In the genomic region with DNA sequence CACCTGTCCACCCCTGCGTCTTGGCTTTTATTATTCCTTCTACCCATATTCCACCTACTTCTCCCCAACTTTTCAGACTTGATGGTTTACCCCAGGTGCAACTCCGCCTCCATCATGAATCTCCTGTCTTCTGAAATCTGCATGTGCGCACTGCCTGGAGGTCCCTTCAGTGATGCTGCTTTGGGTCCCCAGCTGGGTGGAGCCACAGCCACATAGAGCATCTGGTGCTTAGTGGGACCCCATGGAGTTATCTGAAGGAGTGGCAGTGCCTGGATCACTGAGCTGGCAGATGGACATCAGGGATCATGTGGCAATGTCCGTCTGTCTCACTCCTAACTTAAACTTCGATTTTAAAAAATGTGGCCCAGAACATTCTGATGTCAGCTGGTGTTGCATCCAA, we compare ENCODE assay signal across 16 cellular contexts. TPM values are rescaled to one million over a fixed set of nuclear protein-coding genes. Genes with fewer than 3 reads are reported as not detected.
DNase-seq lines count a peak whose midpoint lies in the region; TF ChIP-seq lines count a peak whose summit lies in the region.
"Had no signal": no experiment of that assay in that cellular context is flagged by ENCODE, and none has a peak within 500 bp of the region (broad histone marks: within the 10 kb centered on the region; RNA-seq: fewer than 3 reads in every experiment).

No MANE protein-coding gene starts in this region.

- H3K27ac ChIP-seq in WERI-Rb-1 (no peak overlapping the region), endodermal cell (ENCODE audit: low read depth, low read length) (no peak overlapping the region)

- H3K4me3 Mint-ChIP-seq in endodermal cell (no peak overlapping the region), osteocyte (ENCODE audit: unreplicated experiment) (no peak overlapping the region), type B pancreatic cell (no peak overlapping the region), CD14-positive monocyte (no peak overlapping the region)
- H3K4me3 Mint-ChIP-seq: CD4-positive, CD25-positive, alpha-beta regulatory T cell; CD8-positive, alpha-beta T cell; GM23338; H9 had no signal

- H3K36me3 Mint-ChIP-seq in endodermal cell (ENCODE audit: low read depth) (no peaks in the 10 kb centered on the region), osteocyte (ENCODE audit: unreplicated experiment) (no peaks in the 10 kb centered on the region), type B pancreatic cell (no peaks in the 10 kb centered on the region), CD14-positive monocyte (no peaks in the 10 kb centered on the region)
- H3K36me3 Mint-ChIP-seq: CD4-positive, CD25-positive, alpha-beta regulatory T cell; CD8-positive, alpha-beta T cell had no signal

- H3K27me3 Mint-ChIP-seq in endodermal cell (ENCODE audit: insufficient read depth) (peaks cover 1% of the 10 kb centered on the region), osteocyte (ENCODE audit: unreplicated experiment) (no peaks in the 10 kb centered on the region), type B pancreatic cell (peaks cover 36% of the 10 kb centered on the region), CD14-positive monocyte (ENCODE audit: low read depth in 3 of 3) (peaks cover 5 to 7% (median 6%) of the 10 kb centered on the region in 3 donors)

- TF ChIP-seq CTCF in WERI-Rb-1 (IDR thresholded peaks at IDR 0.05; ENCODE audit: low read depth, low read length) = no peak
- TF ChIP-seq CTCF in endodermal cell (conservative IDR thresholded peaks at IDR 0.05) = no peak
- TF ChIP-seq CTCF in osteocyte (IDR thresholded peaks at IDR 0.05) = no peak
- no peak for TF ChIP-seq CTCF in type B pancreatic cell (conservative IDR thresholded peaks at IDR 0.05)
- TF ChIP-seq CTCF in CD14-positive monocyte (IDR thresholded peaks at IDR 0.05) = no peak

- H3K27me3 ChIP-seq in WERI-Rb-1 (ENCODE audit: insufficient read depth, low read depth, severe bottlenecking) (no peaks in the 10 kb centered on the region), endodermal cell (ENCODE audit: control insufficient read depth, insufficient read depth, low read length, poor library complexity, severe bottlenecking) (peaks cover 5% of the 10 kb centered on the region)

- no peak overlapping the region for H3K4me3 ChIP-seq in WERI-Rb-1 (ENCODE audit: low read depth, low read length)
- no peak overlapping the region for H3K4me3 ChIP-seq in endodermal cell (ENCODE audit: low read length)
- H3K4me3 ChIP-seq: GM23338 had no signal

- H3K9me3 Mint-ChIP-seq in endodermal cell (no peaks in the 10 kb centered on the region), osteocyte (ENCODE audit: unreplicated experiment) (peaks cover 28% of the 10 kb centered on the region), type B pancreatic cell (no peaks in the 10 kb centered on the region), CD14-positive monocyte (peaks cover 0 to 2% (median 0%) of the 10 kb centered on the region in 7 donors)
- H3K9me3 Mint-ChIP-seq: CD8-positive, alpha-beta T cell; GM23338; H9 had no signal

- no peaks in the 10 kb centered on the region for H3K4me1 ChIP-seq in endodermal cell (ENCODE audit: control insufficient read depth, insufficient read depth, low read length)
- H3K4me1 ChIP-seq: Caco-2 had no signal

- H3K27ac Mint-ChIP-seq in endodermal cell (no peak overlapping the region), osteocyte (ENCODE audit: unreplicated experiment) (no peak overlapping the region), type B pancreatic cell (no peak overlapping the region), CD14-positive monocyte (no peak overlapping the region)
- H3K27ac Mint-ChIP-seq: CD4-positive, CD25-positive, alpha-beta regulatory T cell; CD8-positive, alpha-beta T cell; GM23338 had no signal

- intact Hi-C loops in CD14-positive monocyte (cut with micrococcal nuclease) = loop anchor here in 1 of 2 donors (1.0 kb wide), 1 partner anchor 15 kb away; no protein-coding TSS in a partner anchor

- H3K9me3 ChIP-seq in WERI-Rb-1 (ENCODE audit: severe bottlenecking) = no peaks in the 10 kb centered on the region
- H3K9me3 ChIP-seq in endodermal cell (ENCODE audit: control insufficient read depth, low read length) = no peaks in the 10 kb centered on the region
- H3K9me3 ChIP-seq: Caco-2 had no signal

- H3K36me3 ChIP-seq in WERI-Rb-1 = no peaks in the 10 kb centered on the region
- no peaks in the 10 kb centered on the region for H3K36me3 ChIP-seq in endodermal cell (ENCODE audit: control insufficient read depth, insufficient read depth, low read length)

- H3K9ac ChIP-seq in endodermal cell (ENCODE audit: extremely low read depth, low read length, poor library complexity, severe bottlenecking) = no peak overlapping the region

- H3K4me1 Mint-ChIP-seq in endodermal cell (no peaks in the 10 kb centered on the region), osteocyte (ENCODE audit: unreplicated experiment) (no peaks in the 10 kb centered on the region), type B pancreatic cell (ENCODE audit: unreplicated experiment) (no peaks in the 10 kb centered on the region), CD14-positive monocyte (no peaks in the 10 kb centered on the region)
- H3K4me1 Mint-ChIP-seq: CD4-positive, CD25-positive, alpha-beta regulatory T cell had no signal

- WGBS in endodermal cell (ENCODE audit: insufficient coverage in 1 of 2, insufficient read length in 1 of 2), 2 experiments = 80 to 88% methylated on average over 2 to 5 of the region's 5 CpGs

- peak; percentile 37 for DNase-seq in WERI-Rb-1
- DNase-seq in endodermal cell = peak; percentile 15
- peak; percentile 60 for DNase-seq in osteocyte (ENCODE audit: extremely low spot score, unreplicated experiment)
- DNase-seq in type B pancreatic cell (ENCODE audit: extremely low spot score, unreplicated experiment) = peak; percentile 39
- DNase-seq in activated naive CD4-positive, alpha-beta T cell treated with Interleukin-2 at 50 U/mL for 16 hours = no peak
- DNase-seq in CD14-positive monocyte (ENCODE audit: low spot score) = no peak
- DNase-seq: C1 segment of cervical spinal cord; Caco-2; CD4-positive, CD25-positive, alpha-beta regulatory T cell; CD8-positive, alpha-beta T cell; DMS153; DND-41; H9 had no signal

RNA-seq across cellular contexts. Expression of a gene that starts 13.5 kb away (rescaled TPM):
- total RNA-seq in endodermal cell (not detected), osteocyte (not detected in 2 replicates), type B pancreatic cell (ENCODE audit: low replicate concordance) (0.57 and 9.2 TPM in 2 replicates)
- polyA plus RNA-seq in endodermal cell (2013, experiment 1 of 2) = 5.0 TPM
- 4.8 TPM for polyA plus RNA-seq in endodermal cell (2013, experiment 2 of 2)
- polyA plus RNA-seq in CD14-positive monocyte = not detected
- total RNA-seq: A172; Caco-2; CD8-positive, alpha-beta T cell; H9 had no signal
- polyA plus RNA-seq: BJ, GM23338 had no signal

Comparison
In these comparisons a context has a peak if more than half of its experiments do, and no peak if none do; other contexts are left out.
1. DNase-seq: peak in WERI-Rb-1 (single experiment), endodermal cell (single experiment), osteocyte (single experiment) and type B pancreatic cell (single experiment); none in activated naive CD4-positive, alpha-beta T cell treated with Interleukin-2 at 50 U/mL for 16 hours (single experiment) and CD14-positive monocyte (single experiment).